In genomic region chr20:41049451-41049850, GRCh38 we compare ENCODE assay signal across 13 cellular contexts. TPM values are rescaled to one million over a fixed set of nuclear protein-coding genes. Genes with fewer than 3 reads are reported as not detected.
DNase-seq lines count a peak whose midpoint lies in the region; ATAC-seq and TF ChIP-seq lines count a peak whose summit lies in the region.
"Had no signal": no experiment of that assay in that cellular context is flagged by ENCODE, and none has a peak within 500 bp of the region (broad histone marks: within the 10 kb centered on the region; RNA-seq: fewer than 3 reads in every experiment).

No MANE protein-coding gene starts in this region.

- no peaks in the 10 kb centered on the region for H3K9me3 Mint-ChIP-seq in CD8-positive, alpha-beta T cell
- H3K9me3 Mint-ChIP-seq in activated T-helper 17 cell treated with anti-CD3 and anti-CD28 coated beads, Interleukin-2, amount 50 U/mL, for 72 hours: peaks cover 5% of the 10 kb centered on the region
- H3K9me3 Mint-ChIP-seq in naive thymus-derived CD8-positive, alpha-beta T cell: no peaks in the 10 kb centered on the region

- H3K9ac ChIP-seq in IMR-90 (ENCODE audit: low read depth, low read length): no peak overlapping the region

- dilution Hi-C loops in IMR-90 (cut with HindIII; ENCODE audit: low sequenced_read_pairs, unreplicated experiment): no loop called here

- peak overlapping the region; percentile 41 for H3K4me3 ChIP-seq in CD8-positive, alpha-beta T cell (ENCODE audit: low read depth, low read length)
- H3K4me3 ChIP-seq in IMR-90 (ENCODE audit: insufficient read depth, low read depth, low read length) (no peak overlapping the region), aorta (ENCODE audit: low read length in 2 of 2) (no peak overlapping the region)
- H3K4me3 ChIP-seq: pancreas, PC-9, uterus had no signal

- in situ Hi-C loops in IMR-90 (cut with MboI; ENCODE audit: low sequenced_read_pairs): no loop called here

- H2BK20ac ChIP-seq in IMR-90 (ENCODE audit: low read depth, low read length): no peak overlapping the region

- H3K14ac ChIP-seq in IMR-90 (replicated peaks; ENCODE audit: low read depth, low read length): no peak overlapping the region; the same call in 1 of the 2 replicates

- no peak overlapping the region for H4K91ac ChIP-seq in IMR-90 (ENCODE audit: insufficient read depth, low read depth, low read length)

- no peak overlapping the region for H3K4me2 ChIP-seq in IMR-90 (ENCODE audit: low read depth, low read length)
- H3K4me2 ChIP-seq: PC-9 had no signal

- peaks cover 5% of the 10 kb centered on the region for H3K36me3 Mint-ChIP-seq in CD8-positive, alpha-beta T cell
- H3K36me3 Mint-ChIP-seq in activated T-helper 17 cell treated with anti-CD3 and anti-CD28 coated beads, Interleukin-2, amount 50 U/mL, for 72 hours (ENCODE audit: low read depth): peaks cover 15% of the 10 kb centered on the region
- H3K36me3 Mint-ChIP-seq in naive thymus-derived CD8-positive, alpha-beta T cell: peaks cover 0 to 3% (median 0%) of the 10 kb centered on the region in 3 donors

- peaks cover 12 to 73% of the 10 kb centered on the region in 2 experiments; a peak in 3 of 4 replicates for H3K79me1 ChIP-seq in IMR-90 (ENCODE audit: low read depth in 1 of 2, low read length in 2 of 2)

- no peak overlapping the region for H3K27ac ChIP-seq in CD8-positive, alpha-beta T cell (ENCODE audit: low read depth, low read length)
- H3K27ac ChIP-seq in IMR-90 (ENCODE audit: insufficient read depth, low read length) (peak overlapping the region; percentile 16; the same call in 1 of the 2 replicates), aorta (ENCODE audit: low read depth in 1 of 2, low read length in 2 of 2) (no peak overlapping the region)
- H3K27ac ChIP-seq: pancreas had no signal

- no peaks in the 10 kb centered on the region for H3K27me3 Mint-ChIP-seq in CD8-positive, alpha-beta T cell (ENCODE audit: low read depth)
- no peaks in the 10 kb centered on the region for H3K27me3 Mint-ChIP-seq in activated T-helper 17 cell treated with anti-CD3 and anti-CD28 coated beads, Interleukin-2, amount 50 U/mL, for 72 hours
- H3K27me3 Mint-ChIP-seq in naive thymus-derived CD8-positive, alpha-beta T cell: no peaks in the 10 kb centered on the region

- no peak overlapping the region for H3K56ac ChIP-seq in IMR-90 (ENCODE audit: extremely low read depth, insufficient read depth, low read length)

- no peak for DNase-seq in CD8-positive, alpha-beta T cell
- DNase-seq in IMR-90: no peak
- DNase-seq in naive thymus-derived CD8-positive, alpha-beta T cell: no peak
- DNase-seq in aorta: no peak
- DNase-seq in NCI-H2227 (lab: John Stamatoyannopoulos, UW; ENCODE audit: unreplicated experiment): no peak
- no peak for DNase-seq in HuH-7 (ENCODE audit: low spot score)
- DNase-seq: activated CD4-positive, CD25-positive, alpha-beta regulatory T cell; NCI-H1436; pancreas; PC-9; uterus had no signal

- peaks cover 26% of the 10 kb centered on the region for H3K9me1 ChIP-seq in IMR-90 (ENCODE audit: insufficient read depth, low read length)

- peaks cover 94% of the 10 kb centered on the region for H3K4me1 Mint-ChIP-seq in CD8-positive, alpha-beta T cell (ENCODE audit: low read depth)
- peaks cover 81% of the 10 kb centered on the region for H3K4me1 Mint-ChIP-seq in activated T-helper 17 cell treated with anti-CD3 and anti-CD28 coated beads, Interleukin-2, amount 50 U/mL, for 72 hours
- peaks cover 52 to 99% (median 95%) of the 10 kb centered on the region in 4 donors for H3K4me1 Mint-ChIP-seq in naive thymus-derived CD8-positive, alpha-beta T cell

- H3K23ac ChIP-seq in IMR-90 (ENCODE audit: low read depth, low read length): no peak overlapping the region; the same call in 1 of the 2 replicates

- POLR2A ChIA-PET in CD8-positive, alpha-beta T cell (lab: Charles Lee): interaction anchor here (0.7 to 1.3 kb wide), 2 partner anchors 10 to 107 kb away, joined by 3 to 4 read pairs; no protein-coding TSS in a partner anchor
- POLR2A ChIA-PET in IMR-90 (lab: Charles Lee; ENCODE audit: unreplicated experiment): no interaction called here
- POLR2A ChIA-PET in naive thymus-derived CD8-positive, alpha-beta T cell (lab: Charles Lee): interaction anchor here (2.3 kb wide), 1 partner anchor 21 kb away, joined by 6 read pairs; the partner anchor contains the start of gene TOP1

- H4K8ac ChIP-seq in IMR-90 (ENCODE audit: low read depth in 2 of 2, low read length in 2 of 2): no peak overlapping the region

- CTCF ChIA-PET in CD8-positive, alpha-beta T cell (lab: Charles Lee): interaction anchor here (1.0 to 5.1 kb wide), 3 partner anchors 46 to 87 kb away, joined by 3 to 17 read pairs (median 3); no protein-coding TSS in a partner anchor
- CTCF ChIA-PET in IMR-90 (lab: Yijun Ruan, JAX): no interaction called here

- peaks cover 68% of the 10 kb centered on the region for H3K4me1 ChIP-seq in CD8-positive, alpha-beta T cell (ENCODE audit: insufficient read depth, low read length)
- H3K4me1 ChIP-seq in IMR-90 (ENCODE audit: control insufficient read depth, insufficient read depth, low read length) (peaks cover 34% of the 10 kb centered on the region), aorta (ENCODE audit: control insufficient read depth in 1 of 2, insufficient read depth in 2 of 2, low read length in 2 of 2) (peaks cover 6 to 22% of the 10 kb centered on the region in 2 donors)

- H3K4me3 Mint-ChIP-seq in CD8-positive, alpha-beta T cell: peak overlapping the region; percentile 79
- H3K4me3 Mint-ChIP-seq in activated T-helper 17 cell treated with anti-CD3 and anti-CD28 coated beads, Interleukin-2, amount 50 U/mL, for 72 hours: peak overlapping the region; percentile 85
- H3K4me3 Mint-ChIP-seq in naive thymus-derived CD8-positive, alpha-beta T cell: peak overlapping the region; percentile 9 to 86 (median 72)

- H3K4ac ChIP-seq in IMR-90 (ENCODE audit: low read depth, low read length): peak overlapping the region; percentile 12; the same call in 1 of the 2 replicates

- H3K36me3 ChIP-seq in CD8-positive, alpha-beta T cell (ENCODE audit: insufficient read depth, low read length): no peaks in the 10 kb centered on the region
- H3K36me3 ChIP-seq in IMR-90 (ENCODE audit: control insufficient read depth, insufficient read depth, low read length): peaks cover 1% of the 10 kb centered on the region; the same call in 1 of the 2 replicates
- no peaks in the 10 kb centered on the region for H3K36me3 ChIP-seq in aorta (ENCODE audit: control insufficient read depth in 1 of 2, insufficient read depth in 2 of 2, low read length in 1 of 2)
- H3K36me3 ChIP-seq: pancreas, uterus had no signal

- TF ChIP-seq RAD21 in IMR-90 (IDR thresholded peaks at IDR 0.05; ENCODE audit: low read length): no peak

- H2AFZ ChIP-seq in IMR-90 (replicated peaks; ENCODE audit: low read length, poor library complexity): no peak overlapping the region
- H2AFZ ChIP-seq: PC-9 had no signal

- peak overlapping the region; percentile 40; the same call in 1 of the 2 replicates for H3K18ac ChIP-seq in IMR-90 (ENCODE audit: low read depth, low read length)

- H3K9me3 ChIP-seq in CD8-positive, alpha-beta T cell (ENCODE audit: low read length): no peaks in the 10 kb centered on the region
- H3K9me3 ChIP-seq in IMR-90 (ENCODE audit: control insufficient read depth, insufficient read depth, low read length): no peaks in the 10 kb centered on the region
- no peaks in the 10 kb centered on the region for H3K9me3 ChIP-seq in aorta (ENCODE audit: control insufficient read depth, low read length)
- H3K9me3 ChIP-seq: pancreas, uterus had no signal

- no CpG with 5 or more reads among the region's 3 CpGs for WGBS in IMR-90 (ENCODE audit: extremely low coverage in 2 of 2, insufficient read length in 1 of 2), 2 experiments
- 64 to 65% methylated on average over 3 of the region's 3 CpGs for WGBS in aorta, 2 donors

- H4K20me1 ChIP-seq in IMR-90 (ENCODE audit: insufficient read depth, low read length): peaks cover 96% of the 10 kb centered on the region

- H2AK9ac ChIP-seq in IMR-90 (replicated peaks; ENCODE audit: low read depth, low read length, poor library complexity): no peak overlapping the region

- no peak overlapping the region for H2BK15ac ChIP-seq in IMR-90 (ENCODE audit: low read depth, low read length)

- H2BK5ac ChIP-seq in IMR-90 (ENCODE audit: low read depth, low read length, poor library complexity, severe bottlenecking): peak overlapping the region; percentile 21

- TF ChIP-seq CTCF in CD8-positive, alpha-beta T cell (IDR thresholded peaks at IDR 0.05): no peak
- no peak for TF ChIP-seq CTCF in IMR-90 (conservative IDR thresholded peaks at IDR 0.05; ENCODE audit: low read depth, low read length)

- no peak overlapping the region; the same call in 1 of the 2 replicates for H4K5ac ChIP-seq in IMR-90 (ENCODE audit: low read depth, low read length)

- intact Hi-C loops in CD8-positive, alpha-beta T cell (cut with DNase I, micrococcal nuclease): loop anchor here (5.0 kb wide), 3 partner anchors 33 to 57 kb away; no protein-coding TSS in a partner anchor
- intact Hi-C loops in IMR-90 (cut with micrococcal nuclease) (loop anchor here (2.0 kb wide), 1 partner anchor 17 kb away; no protein-coding TSS in a partner anchor), aorta (cut with DNase I) (no loop called here)

- no TSS peak for BruUV-seq in IMR-90 (replicated peaks; lab: Mats Ljungman, UMichigan)

- no peak for ATAC-seq in CD8-positive, alpha-beta T cell
- no peak for ATAC-seq in IMR-90 (ENCODE audit: low read depth)
- ATAC-seq in activated T-helper 17 cell treated with anti-CD3 and anti-CD28 coated beads, Interleukin-2, amount 50 U/mL, for 72 hours (replicated peaks): no peak
- no peak for ATAC-seq in naive thymus-derived CD8-positive, alpha-beta T cell
- no peak for ATAC-seq in aorta (ENCODE audit: low FRiP score)
- ATAC-seq: HCT116, pancreas had no signal

- no peaks in the 10 kb centered on the region for H3K27me3 ChIP-seq in CD8-positive, alpha-beta T cell (ENCODE audit: insufficient read depth, low read length)
- H3K27me3 ChIP-seq in IMR-90 (ENCODE audit: control insufficient read depth, insufficient read depth, low read length): no peaks in the 10 kb centered on the region
- H3K27me3 ChIP-seq in aorta (ENCODE audit: control insufficient read depth in 1 of 2, insufficient read depth in 2 of 2, low read length in 1 of 2): no peaks in the 10 kb centered on the region
- H3K27me3 ChIP-seq: pancreas, uterus had no signal

- no peak overlapping the region for H2BK120ac ChIP-seq in IMR-90 (ENCODE audit: low read depth, low read length)

- no peak overlapping the region for H2AK5ac ChIP-seq in IMR-90 (ENCODE audit: low read depth, low read length)

- no peak for TF ChIP-seq POLR2A in IMR-90 (IDR thresholded peaks at IDR 0.05; ENCODE audit: low read depth, low read length)

- H3K27ac Mint-ChIP-seq in CD8-positive, alpha-beta T cell: peak overlapping the region; percentile 29
- H3K27ac Mint-ChIP-seq in activated T-helper 17 cell treated with anti-CD3 and anti-CD28 coated beads, Interleukin-2, amount 50 U/mL, for 72 hours: peak overlapping the region; percentile 91
- peak overlapping the region in 6 of 10 donors; percentile 49 to 90 (median 72) for H3K27ac Mint-ChIP-seq in naive thymus-derived CD8-positive, alpha-beta T cell

RNA-seq across cellular contexts. Expression of gene TOP1, which starts 20.8 kb away (rescaled TPM):
- total RNA-seq in CD8-positive, alpha-beta T cell: 10 to 100 TPM; 58.5 to 61.1 TPM
- total RNA-seq in IMR-90 (2012; rRNA removed) (14.0 and 20.8 TPM in 2 replicates), aorta (10 to 100 TPM; 30.1 to 32.4 TPM)
- polyA plus RNA-seq in IMR-90 (2012; rRNA removed) (14.7 and 21.5 TPM in 2 replicates), aorta (10 to 100 TPM; 15.6 to 18.2 TPM)
- 3.9 and 6.4 TPM in 2 replicates for polyA plus RNA-seq in IMR-90 (2012; cell fraction: cytosol; rRNA removed)
- 3.2 and 18.6 TPM in 2 replicates for polyA plus RNA-seq in IMR-90 (2012; cell fraction: nucleus; rRNA removed; ENCODE audit: low replicate concordance)
- total RNA-seq in activated T-helper 17 cell treated with anti-CD3 and anti-CD28 coated beads, Interleukin-2, amount 50 U/mL, for 72 hours: 10 to 100 TPM; 62.4 to 82.8 TPM
- 10 to 100 TPM; 45.0 to 48.3 TPM for total RNA-seq in naive thymus-derived CD8-positive, alpha-beta T cell
- polyA plus RNA-seq in naive thymus-derived CD8-positive, alpha-beta T cell: 10 to 100 TPM in 2 of 3 donors, 1 to 10 TPM in 1; 9.1 to 14.1 (median 10.5) TPM

Comparison
In these comparisons a context has a peak if more than half of its experiments do, and no peak if none do; other contexts are left out.
1. H3K27ac Mint-ChIP-seq: peak in every context shown above with its lines; median percentile 91 in activated T-helper 17 cell treated with anti-CD3 and anti-CD28 coated beads, Interleukin-2, amount 50 U/mL, for 72 hours; 72 in naive thymus-derived CD8-positive, alpha-beta T cell; 29 in CD8-positive, alpha-beta T cell.
2. intact Hi-C loops: an anchor here in CD8-positive, alpha-beta T cell (5.0 kb wide) and IMR-90 (2.0 kb wide); none called in aorta.